1 cellular context compared by ENCODE assay signal in the genomic region with DNA sequence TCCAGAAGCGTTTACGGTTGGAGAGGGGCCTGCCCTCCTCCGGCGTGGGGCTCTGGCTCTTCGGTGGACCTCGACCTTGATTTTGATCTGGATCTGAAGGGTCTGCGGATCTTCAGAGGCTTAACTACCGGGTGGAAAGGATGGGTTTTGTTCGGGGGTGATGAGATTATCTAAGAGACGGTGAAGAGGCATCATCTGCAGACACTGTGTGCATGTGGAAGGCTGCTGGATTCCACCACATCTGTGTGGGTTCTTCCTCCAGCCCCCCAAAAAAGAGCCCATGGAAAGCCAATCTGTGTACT.
A peak's percentile ranks its signal among the peaks of the same experiment; 100 is the strongest.
TF ChIP-seq lines count a peak whose summit lies in the region.

No MANE protein-coding gene starts in this region.

TF ChIP-seq in HepG2, 621 proteins besides CTCF, POLR2A, EP300 and RAD21 (continues in another document):
- TF ChIP-seq, protein P1, sequence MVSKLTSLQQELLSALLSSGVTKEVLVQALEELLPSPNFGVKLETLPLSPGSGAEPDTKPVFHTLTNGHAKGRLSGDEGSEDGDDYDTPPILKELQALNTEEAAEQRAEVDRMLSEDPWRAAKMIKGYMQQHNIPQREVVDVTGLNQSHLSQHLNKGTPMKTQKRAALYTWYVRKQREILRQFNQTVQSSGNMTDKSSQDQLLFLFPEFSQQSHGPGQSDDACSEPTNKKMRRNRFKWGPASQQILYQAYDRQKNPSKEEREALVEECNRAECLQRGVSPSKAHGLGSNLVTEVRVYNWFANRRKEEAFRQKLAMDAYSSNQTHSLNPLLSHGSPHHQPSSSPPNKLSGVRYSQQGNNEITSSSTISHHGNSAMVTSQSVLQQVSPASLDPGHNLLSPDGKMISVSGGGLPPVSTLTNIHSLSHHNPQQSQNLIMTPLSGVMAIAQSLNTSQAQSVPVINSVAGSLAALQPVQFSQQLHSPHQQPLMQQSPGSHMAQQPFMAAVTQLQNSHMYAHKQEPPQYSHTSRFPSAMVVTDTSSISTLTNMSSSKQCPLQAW (CRISPR knock-in tag; IDR thresholded peaks at IDR 0.05): peak; percentile 56; the same call in 1 of the 2 replicates
- TF ChIP-seq ZMYM2 (CRISPR knock-in tag; IDR thresholded peaks at IDR 0.05) (no peak), ZEB1 (IDR thresholded peaks at IDR 0.05; ENCODE audit: insufficient replicate concordance, low read depth) (peak; percentile 47), ZNF343 (CRISPR knock-in tag; IDR thresholded peaks at IDR 0.05) (peak; percentile 19), RFXANK (CRISPR knock-in tag; IDR thresholded peaks at IDR 0.05) (no peak), ZNF230 (CRISPR knock-in tag; IDR thresholded peaks at IDR 0.05) (0 out of 2 replicates have a peak, but pooled peaks have one; percentile 30), THAP9 (CRISPR knock-in tag; IDR thresholded peaks at IDR 0.05; ENCODE audit: borderline replicate concordance) (0 out of 2 replicates have a peak, but pooled peaks have one; percentile 46), ZNF790 (CRISPR knock-in tag; IDR thresholded peaks at IDR 0.05; ENCODE audit: borderline replicate concordance) (peak; percentile 30; the same call in 1 of the 2 replicates), KMT2B (CRISPR knock-in tag; IDR thresholded peaks at IDR 0.05) (no peak), ZNF687 (CRISPR knock-in tag; IDR thresholded peaks at IDR 0.05) (0 out of 2 replicates have a peak, but pooled peaks have one; percentile 30), BRF2 (CRISPR knock-in tag; IDR thresholded peaks at IDR 0.05) (0 out of 2 replicates have a peak, but pooled peaks have one; percentile 23), ZNF512 (CRISPR knock-in tag; IDR thresholded peaks at IDR 0.05) (no peak), NFE2L1 (CRISPR knock-in tag; IDR thresholded peaks at IDR 0.05; ENCODE audit: borderline replicate concordance) (0 out of 2 replicates have a peak, but pooled peaks have one; percentile 1), ZNF337 (CRISPR knock-in tag; IDR thresholded peaks at IDR 0.05; ENCODE audit: borderline replicate concordance, low read depth) (0 out of 2 replicates have a peak, but pooled peaks have one; percentile 63), AHR (CRISPR knock-in tag; IDR thresholded peaks at IDR 0.05) (0 out of 2 replicates have a peak, but pooled peaks have one; percentile 1), CCAR2 (optimal IDR thresholded peaks at IDR 0.05; ENCODE audit: low read depth, low read length) (no peak), ZFP1 (CRISPR knock-in tag; IDR thresholded peaks at IDR 0.05) (no peak), ZFP91 (CRISPR knock-in tag; IDR thresholded peaks at IDR 0.05; ENCODE audit: borderline replicate concordance) (peak; percentile 29; the same call in 1 of the 2 replicates), HMG20A (CRISPR knock-in tag; IDR thresholded peaks at IDR 0.05; ENCODE audit: borderline replicate concordance) (no peak), ZFX (CRISPR knock-in tag; IDR thresholded peaks at IDR 0.05; ENCODE audit: low read depth) (peak; percentile 26; the same call in 1 of the 2 replicates), JDP2 (CRISPR knock-in tag; IDR thresholded peaks at IDR 0.05; ENCODE audit: borderline replicate concordance) (no peak), ZBTB7B (CRISPR knock-in tag; IDR thresholded peaks at IDR 0.05) (no peak), ZNF567 (CRISPR knock-in tag; IDR thresholded peaks at IDR 0.05; ENCODE audit: borderline replicate concordance) (0 out of 2 replicates have a peak, but pooled peaks have one; percentile 9), UBTF (CRISPR knock-in tag; IDR thresholded peaks at IDR 0.05) (peak; percentile 31; the same call in 1 of the 2 replicates), HIVEP1 (CRISPR knock-in tag; IDR thresholded peaks at IDR 0.05) (0 out of 2 replicates have a peak, but pooled peaks have one; percentile 24)
- TF ChIP-seq, protein P2, sequence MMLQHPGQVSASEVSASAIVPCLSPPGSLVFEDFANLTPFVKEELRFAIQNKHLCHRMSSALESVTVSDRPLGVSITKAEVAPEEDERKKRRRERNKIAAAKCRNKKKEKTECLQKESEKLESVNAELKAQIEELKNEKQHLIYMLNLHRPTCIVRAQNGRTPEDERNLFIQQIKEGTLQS (CRISPR knock-in tag; IDR thresholded peaks at IDR 0.05): no peak
